12 cellular contexts compared by ENCODE assay signal in genomic region chr11:116162541-116163230, GRCh38.
DNase-seq lines count a peak whose midpoint lies in the region; ATAC-seq and TF ChIP-seq lines count a peak whose summit lies in the region.
"Had no signal": no experiment of that assay in that cellular context is flagged by ENCODE, and none has a peak within 500 bp of the region (broad histone marks: within the 10 kb centered on the region; RNA-seq: fewer than 3 reads in every experiment).

No MANE protein-coding gene starts in this region.

- TF ChIP-seq RAD21 in neural cell (conservative IDR thresholded peaks at IDR 0.05) = peak; percentile 58

- H3K79me2 ChIP-seq in GM23338 (replicated peaks; ENCODE audit: insufficient read depth) (no peaks in the 10 kb centered on the region), neural cell (replicated peaks; ENCODE audit: insufficient read depth, low read length) (no peaks in the 10 kb centered on the region), GM23248 (ENCODE audit: insufficient read depth) (no peaks in the 10 kb centered on the region)

- peak; percentile 92 for DNase-seq in GM23338 (ENCODE audit: low spot score)
- DNase-seq in NCI-H2081 treated with DMSO at 0.1 percent for 48 hours (lab: John Stamatoyannopoulos, UW) = peak; percentile 90
- no peak for DNase-seq in GM23248
- no peak for DNase-seq in stimulated activated CD4-positive, alpha-beta T cell treated with anti-CD3 and anti-CD28 coated beads, Interleukin-4, amount 100 ng/mL, for 24 hours
- DNase-seq: activated naive CD8-positive, alpha-beta T cell treated with anti-CD3 and anti-CD28 coated beads, Interleukin-2, amount 10 ng/mL, durations not matched to agents 7 days and 5 days; C1 segment of cervical spinal cord; left lung had no signal

- WGBS in ectodermal cell, 2 experiments = 46 to 51% methylated on average over 17 to 20 of the region's 20 CpGs
- 12 to 15% methylated on average over 20 of the region's 20 CpGs for WGBS in GM23248 (ENCODE audit: low coverage in 1 of 2, low lambda C conversion rate in 2 of 2, missing lambda C conversion rate in 2 of 2), 2 experiments

- H3F3A ChIP-seq in GM23338 (replicated peaks; ENCODE audit: low read depth) = no peaks in the 10 kb centered on the region
- H3F3A ChIP-seq in neural cell (ENCODE audit: insufficient read depth, low read length, poor library complexity, severe bottlenecking) = peaks cover 14% of the 10 kb centered on the region
- H3F3A ChIP-seq in GM23248 (ENCODE audit: insufficient read depth) = no peaks in the 10 kb centered on the region

- 0 out of 2 replicates have a peak, but pooled peaks cover 4% of the 10 kb centered on the region for H3K4me1 ChIP-seq in GM23338 (ENCODE audit: insufficient read depth)
- peaks cover 19% of the 10 kb centered on the region for H3K4me1 ChIP-seq in ectodermal cell (ENCODE audit: control insufficient read depth, insufficient read depth, low read length)
- no peaks in the 10 kb centered on the region for H3K4me1 ChIP-seq in GM23248 (ENCODE audit: insufficient read depth)
- H3K4me1 ChIP-seq: left lung had no signal

- H3K36me3 ChIP-seq in GM23338 (ENCODE audit: insufficient read depth) (no peaks in the 10 kb centered on the region), ectodermal cell (ENCODE audit: control insufficient read depth, insufficient read depth, low read length) (no peaks in the 10 kb centered on the region), neural cell (ENCODE audit: insufficient read depth, low read length) (no peaks in the 10 kb centered on the region), GM23248 (ENCODE audit: low read depth) (no peaks in the 10 kb centered on the region)
- H3K36me3 ChIP-seq: left lung had no signal

- no peak overlapping the region for H3K27ac ChIP-seq in GM23338 (ENCODE audit: low read depth)
- H3K27ac ChIP-seq in ectodermal cell (ENCODE audit: insufficient read depth, low read depth, low read length, poor library complexity, severe bottlenecking) = peak overlapping the region; percentile 51
- H3K27ac ChIP-seq in neural cell (ENCODE audit: low read length) = peak overlapping the region; percentile 89
- no peak overlapping the region for H3K27ac ChIP-seq in GM23248
- H3K27ac ChIP-seq: left lung had no signal

- peak; percentile 94 for TF ChIP-seq EP300 in neural cell (conservative IDR thresholded peaks at IDR 0.05; ENCODE audit: poor library complexity, severe bottlenecking)

- H2AFZ ChIP-seq in GM23338 (no peak overlapping the region), neural cell (ENCODE audit: low read depth, low read length) (peak overlapping the region; percentile 36), GM23248 (no peak overlapping the region)

- H3K27me3 ChIP-seq in GM23338 (ENCODE audit: insufficient read depth) = no peaks in the 10 kb centered on the region
- no peaks in the 10 kb centered on the region for H3K27me3 ChIP-seq in ectodermal cell (ENCODE audit: control insufficient read depth, insufficient read depth, low read length, poor library complexity, severe bottlenecking)
- H3K27me3 ChIP-seq in neural cell (ENCODE audit: insufficient read depth, low read depth, low read length) = no peaks in the 10 kb centered on the region
- no peaks in the 10 kb centered on the region for H3K27me3 ChIP-seq in GM23248 (replicated peaks; ENCODE audit: insufficient read depth)

- TF ChIP-seq CTCF in GM23338 (conservative IDR thresholded peaks at IDR 0.05; ENCODE audit: low read depth in 2 of 2) (no peak), neural cell (IDR thresholded peaks at IDR 0.05; ENCODE audit: poor library complexity, severe bottlenecking) (no peak)

- H3K36me3 Mint-ChIP-seq in GM23338 (ENCODE audit: low read depth) = no peaks in the 10 kb centered on the region
- H3K36me3 Mint-ChIP-seq: activated naive CD8-positive, alpha-beta T cell treated with anti-CD3 and anti-CD28 coated beads, Interleukin-2, amount 10 ng/mL, durations not matched to agents 7 days and 5 days had no signal

- H3K4me1 Mint-ChIP-seq in GM23338 = peaks cover 15% of the 10 kb centered on the region
- H3K4me1 Mint-ChIP-seq: activated naive CD8-positive, alpha-beta T cell treated with anti-CD3 and anti-CD28 coated beads, Interleukin-2, amount 10 ng/mL, durations not matched to agents 7 days and 5 days had no signal

- H3K27ac Mint-ChIP-seq in GM23338 = no peak overlapping the region
- H3K27ac Mint-ChIP-seq: activated naive CD8-positive, alpha-beta T cell treated with anti-CD3 and anti-CD28 coated beads, Interleukin-2, amount 10 ng/mL, durations not matched to agents 7 days and 5 days; stimulated activated naive CD8-positive, alpha-beta T cell treated with anti-CD3 and anti-CD28 coated beads, Interleukin-15, Interleukin-2, amounts not matched to agents 100 ng/mL and 50 ng/mL, for 24 hours had no signal

- no peaks in the 10 kb centered on the region for H3K9me3 Mint-ChIP-seq in GM23338
- H3K9me3 Mint-ChIP-seq: activated naive CD8-positive, alpha-beta T cell treated with anti-CD3 and anti-CD28 coated beads, Interleukin-2, amount 10 ng/mL, durations not matched to agents 7 days and 5 days; stimulated activated naive CD8-positive, alpha-beta T cell treated with anti-CD3 and anti-CD28 coated beads, Interleukin-15, Interleukin-2, amounts not matched to agents 100 ng/mL and 50 ng/mL, for 24 hours had no signal

- H4K20me1 ChIP-seq in GM23338 (replicated peaks; ENCODE audit: insufficient read depth) (no peaks in the 10 kb centered on the region), neural cell (ENCODE audit: insufficient read depth) (no peaks in the 10 kb centered on the region), GM23248 (ENCODE audit: insufficient read depth) (no peaks in the 10 kb centered on the region)

- H3K9ac ChIP-seq in neural cell (ENCODE audit: low read length) = peak overlapping the region; percentile 67
- no peak overlapping the region for H3K9ac ChIP-seq in GM23248

- H3K4me2 ChIP-seq in GM23338 (0 out of 2 replicates have a peak overlapping the region, but pooled peaks have one; percentile 23), neural cell (ENCODE audit: low read length) (peak overlapping the region; percentile 90), GM23248 (ENCODE audit: unreplicated experiment) (no peak overlapping the region)

- ATAC-seq in GM23338 = peak; percentile 82
- ATAC-seq in GM19324 (IDR thresholded peaks at IDR 0.05; ENCODE audit: low FRiP score, unreplicated experiment) = no peak
- ATAC-seq in GM18502 (IDR thresholded peaks at IDR 0.05; ENCODE audit: poor library complexity, unreplicated experiment) = no peak
- ATAC-seq: left lung had no signal

- H3K4me3 ChIP-seq in GM23338 (no peak overlapping the region), ectodermal cell (ENCODE audit: insufficient read depth, low read depth, low read length) (no peak overlapping the region), neural cell (ENCODE audit: low read length) (peak overlapping the region; percentile 58), GM23248 (no peak overlapping the region)
- H3K4me3 ChIP-seq: left lung had no signal

- no peaks in the 10 kb centered on the region for H3K9me2 ChIP-seq in GM23338 (ENCODE audit: insufficient read depth)
- no peaks in the 10 kb centered on the region for H3K9me2 ChIP-seq in neural cell (ENCODE audit: insufficient read depth, low read length)
- no peaks in the 10 kb centered on the region for H3K9me2 ChIP-seq in GM23248 (ENCODE audit: insufficient read depth)

- no peaks in the 10 kb centered on the region for H3K27me3 Mint-ChIP-seq in GM23338 (ENCODE audit: insufficient read depth, low read depth, poor library complexity)
- H3K27me3 Mint-ChIP-seq: stimulated activated naive CD8-positive, alpha-beta T cell treated with anti-CD3 and anti-CD28 coated beads, Interleukin-15, Interleukin-2, amounts not matched to agents 100 ng/mL and 50 ng/mL, for 24 hours had no signal

- in situ Hi-C loops in GM23248 (cut with MboI) = no loop called here

- H3K9me3 ChIP-seq in ectodermal cell (ENCODE audit: control insufficient read depth, low read length) = no peaks in the 10 kb centered on the region
- no peaks in the 10 kb centered on the region for H3K9me3 ChIP-seq in neural cell (ENCODE audit: low read length)
- H3K9me3 ChIP-seq in GM23248 (ENCODE audit: low read depth) = no peaks in the 10 kb centered on the region
- H3K9me3 ChIP-seq: left lung had no signal

- peak overlapping the region; percentile 24; the same call in 1 of the 3 replicates for H3K4me3 Mint-ChIP-seq in GM23338
- H3K4me3 Mint-ChIP-seq: activated naive CD8-positive, alpha-beta T cell treated with anti-CD3 and anti-CD28 coated beads, Interleukin-2, amount 10 ng/mL, durations not matched to agents 7 days and 5 days; stimulated activated naive CD8-positive, alpha-beta T cell treated with anti-CD3 and anti-CD28 coated beads, Interleukin-15, Interleukin-2, amounts not matched to agents 100 ng/mL and 50 ng/mL, for 24 hours had no signal

TF ChIP-seq in GM23338, 12 proteins besides CTCF, POLR2A, EP300 and RAD21 (continues in another document):
- no peak for TF ChIP-seq JUNB (IDR thresholded peaks at IDR 0.05; ENCODE audit: unreplicated experiment)
- no peak for TF ChIP-seq EZH2phosphoT487 (IDR thresholded peaks at IDR 0.05; ENCODE audit: unreplicated experiment)

TF ChIP-seq in neural cell, 6 proteins besides CTCF, POLR2A, EP300 and RAD21 (continues in another document):
- TF ChIP-seq, protein P1, sequence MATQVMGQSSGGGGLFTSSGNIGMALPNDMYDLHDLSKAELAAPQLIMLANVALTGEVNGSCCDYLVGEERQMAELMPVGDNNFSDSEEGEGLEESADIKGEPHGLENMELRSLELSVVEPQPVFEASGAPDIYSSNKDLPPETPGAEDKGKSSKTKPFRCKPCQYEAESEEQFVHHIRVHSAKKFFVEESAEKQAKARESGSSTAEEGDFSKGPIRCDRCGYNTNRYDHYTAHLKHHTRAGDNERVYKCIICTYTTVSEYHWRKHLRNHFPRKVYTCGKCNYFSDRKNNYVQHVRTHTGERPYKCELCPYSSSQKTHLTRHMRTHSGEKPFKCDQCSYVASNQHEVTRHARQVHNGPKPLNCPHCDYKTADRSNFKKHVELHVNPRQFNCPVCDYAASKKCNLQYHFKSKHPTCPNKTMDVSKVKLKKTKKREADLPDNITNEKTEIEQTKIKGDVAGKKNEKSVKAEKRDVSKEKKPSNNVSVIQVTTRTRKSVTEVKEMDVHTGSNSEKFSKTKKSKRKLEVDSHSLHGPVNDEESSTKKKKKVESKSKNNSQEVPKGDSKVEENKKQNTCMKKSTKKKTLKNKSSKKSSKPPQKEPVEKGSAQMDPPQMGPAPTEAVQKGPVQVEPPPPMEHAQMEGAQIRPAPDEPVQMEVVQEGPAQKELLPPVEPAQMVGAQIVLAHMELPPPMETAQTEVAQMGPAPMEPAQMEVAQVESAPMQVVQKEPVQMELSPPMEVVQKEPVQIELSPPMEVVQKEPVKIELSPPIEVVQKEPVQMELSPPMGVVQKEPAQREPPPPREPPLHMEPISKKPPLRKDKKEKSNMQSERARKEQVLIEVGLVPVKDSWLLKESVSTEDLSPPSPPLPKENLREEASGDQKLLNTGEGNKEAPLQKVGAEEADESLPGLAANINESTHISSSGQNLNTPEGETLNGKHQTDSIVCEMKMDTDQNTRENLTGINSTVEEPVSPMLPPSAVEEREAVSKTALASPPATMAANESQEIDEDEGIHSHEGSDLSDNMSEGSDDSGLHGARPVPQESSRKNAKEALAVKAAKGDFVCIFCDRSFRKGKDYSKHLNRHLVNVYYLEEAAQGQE (IDR thresholded peaks at IDR 0.05; ENCODE audit: borderline replicate concordance) = peak; percentile 97
- TF ChIP-seq POLR2AphosphoS5 (IDR thresholded peaks at IDR 0.05) = peak; percentile 83
- TF ChIP-seq SMC3 (conservative IDR thresholded peaks at IDR 0.05; ENCODE audit: poor library complexity) = peak; percentile 55

Comparison
In these comparisons a context has a peak if more than half of its experiments do, and no peak if none do; other contexts are left out.
1. DNase-seq: peak in GM23338 (single experiment) and NCI-H2081 treated with DMSO at 0.1 percent for 48 hours (single experiment); none in GM23248 (single experiment) and stimulated activated CD4-positive, alpha-beta T cell treated with anti-CD3 and anti-CD28 coated beads, Interleukin-4, amount 100 ng/mL, for 24 hours (single experiment).
2. H3K27ac ChIP-seq: peak in ectodermal cell (single experiment) and neural cell (single experiment); none in GM23338 (single experiment) and GM23248 (single experiment).